ENCODE assay signal across 10 cellular contexts in the genomic region with DNA sequence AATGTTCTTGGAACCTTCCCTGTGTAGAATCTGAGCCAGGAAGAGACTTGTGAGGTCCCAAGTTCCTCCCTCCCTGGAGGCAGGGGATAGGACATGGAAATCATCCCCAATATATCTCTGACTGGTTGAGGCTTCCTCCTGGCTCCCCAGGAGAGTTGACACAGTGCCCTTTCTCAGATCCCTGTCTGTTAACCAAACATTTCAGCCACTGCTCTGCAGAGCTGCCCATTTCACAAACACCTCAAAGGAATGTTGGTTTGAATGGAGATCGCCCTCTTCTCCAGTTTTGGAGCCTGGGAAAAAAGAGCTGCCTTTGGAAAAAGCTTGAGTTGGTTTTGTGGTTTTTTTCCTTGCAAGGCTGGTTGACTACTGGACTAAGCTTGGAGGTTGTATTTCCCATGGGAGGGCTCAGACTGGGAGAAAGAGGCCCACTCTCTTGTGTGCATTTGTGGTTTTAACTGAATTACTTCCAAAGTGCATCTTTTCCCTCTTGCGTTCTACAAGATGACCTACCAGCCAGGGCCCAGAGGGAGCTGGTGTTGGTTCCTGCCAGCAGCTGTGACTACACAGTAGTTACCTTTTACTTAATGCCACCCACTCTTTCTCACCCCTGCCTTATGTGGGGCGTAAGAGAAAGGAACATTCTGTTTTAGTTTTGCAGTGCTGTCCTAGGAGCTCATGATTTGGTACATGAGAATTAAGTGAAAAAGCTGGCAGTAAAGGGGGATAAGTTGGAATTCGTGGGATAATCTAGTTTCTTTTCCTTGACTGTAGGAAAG. TPM values are rescaled to one million over a fixed set of nuclear protein-coding genes. Genes with fewer than 3 reads are reported as not detected.
DNase-seq lines count a peak whose midpoint lies in the region; ATAC-seq and TF ChIP-seq lines count a peak whose summit lies in the region.
"Had no signal": no experiment of that assay in that cellular context is flagged by ENCODE, and none has a peak within 500 bp of the region (broad histone marks: within the 10 kb centered on the region; RNA-seq: fewer than 3 reads in every experiment).

No MANE protein-coding gene starts in this region.

- peak; percentile 42 for ATAC-seq in activated CD4-positive, alpha-beta T cell treated with anti-CD3 and anti-CD28 coated beads for 36 hours
- peak; percentile 69 to 71 for ATAC-seq in stimulated activated naive B cell treated with anti-CD40 and anti-IgM and Interleukin-4, amounts not matched to agents 10 μg/mL and 1 μg/mL and 100 μg/mL, for 72 hours (replicated peaks)
- ATAC-seq: foreskin keratinocyte had no signal

- H3K9me3 Mint-ChIP-seq in activated CD4-positive, alpha-beta T cell treated with anti-CD3 and anti-CD28 coated beads for 36 hours (ENCODE audit: low read depth): no peaks in the 10 kb centered on the region
- H3K9me3 Mint-ChIP-seq in stimulated activated naive B cell treated with anti-CD40 and anti-IgM and Interleukin-4, amounts not matched to agents 10 μg/mL and 1 μg/mL and 100 μg/mL, for 72 hours: no peaks in the 10 kb centered on the region

- intact Hi-C loops in activated CD4-positive, alpha-beta T cell treated with anti-CD3 and anti-CD28 coated beads for 36 hours (cut with DNase I, micrococcal nuclease): no loop called here

- H3K4me3 ChIP-seq in fibroblast of villous mesenchyme (ENCODE audit: low read depth, low read length): no peak overlapping the region

- H3K27me3 Mint-ChIP-seq in activated CD4-positive, alpha-beta T cell treated with anti-CD3 and anti-CD28 coated beads for 36 hours: no peaks in the 10 kb centered on the region
- H3K27me3 Mint-ChIP-seq in stimulated activated naive B cell treated with anti-CD40 and anti-IgM and Interleukin-4, amounts not matched to agents 10 μg/mL and 1 μg/mL and 100 μg/mL, for 72 hours: no peaks in the 10 kb centered on the region

- peak; percentile 33 for DNase-seq in activated CD4-positive, alpha-beta T cell treated with anti-CD3 and anti-CD28 coated beads for 36 hours
- DNase-seq in activated CD4-positive, alpha-beta T cell treated with anti-CD3 and anti-CD28 coated beads for 4 hours: no peak
- DNase-seq in SK-MEL-5 (ENCODE audit: low read depth, low spot score): peak; percentile 1
- DNase-seq in fibroblast of villous mesenchyme (ENCODE audit: low read depth): peak; percentile 90
- no peak for DNase-seq in stimulated activated naive B cell treated with anti-CD40 and anti-IgM and Interleukin-4, amounts not matched to agents 10 μg/mL and 1 μg/mL and 100 μg/mL, for 72 hours
- DNase-seq in DMS114 treated with DMSO at 0.1 percent for 48 hours (lab: John Stamatoyannopoulos, UW; ENCODE audit: unreplicated experiment): no peak
- no peak for DNase-seq in activated gamma-delta T cell treated with Interleukin-2 at 50 U/mL for 16 hours
- DNase-seq in DMS79 treated with DMSO at 0.1 percent for 48 hours (lab: John Stamatoyannopoulos, UW): no peak
- DNase-seq: foreskin keratinocyte, NCI-H2029 had no signal

- POLR2A ChIA-PET in activated CD4-positive, alpha-beta T cell treated with anti-CD3 and anti-CD28 coated beads for 36 hours (lab: Charles Lee): no interaction called here

- no peak overlapping the region for H3K4me3 Mint-ChIP-seq in activated CD4-positive, alpha-beta T cell treated with anti-CD3 and anti-CD28 coated beads for 36 hours
- H3K4me3 Mint-ChIP-seq in stimulated activated naive B cell treated with anti-CD40 and anti-IgM and Interleukin-4, amounts not matched to agents 10 μg/mL and 1 μg/mL and 100 μg/mL, for 72 hours: no peak overlapping the region

- peaks cover 60% of the 10 kb centered on the region for H3K4me1 Mint-ChIP-seq in activated CD4-positive, alpha-beta T cell treated with anti-CD3 and anti-CD28 coated beads for 36 hours
- H3K4me1 Mint-ChIP-seq in stimulated activated naive B cell treated with anti-CD40 and anti-IgM and Interleukin-4, amounts not matched to agents 10 μg/mL and 1 μg/mL and 100 μg/mL, for 72 hours: peaks cover 35 to 63% of the 10 kb centered on the region in 2 donors

- peak overlapping the region; percentile 61 for H3K27ac Mint-ChIP-seq in activated CD4-positive, alpha-beta T cell treated with anti-CD3 and anti-CD28 coated beads for 36 hours
- no peak overlapping the region for H3K27ac Mint-ChIP-seq in stimulated activated naive B cell treated with anti-CD40 and anti-IgM and Interleukin-4, amounts not matched to agents 10 μg/mL and 1 μg/mL and 100 μg/mL, for 72 hours

- CTCF ChIA-PET in activated CD4-positive, alpha-beta T cell treated with anti-CD3 and anti-CD28 coated beads for 36 hours (lab: Charles Lee): interaction anchor here (0.6 to 1.8 kb wide), 10 partner anchors 8 to 279 kb away, joined by 3 to 7 read pairs (median 4); no protein-coding TSS in a partner anchor

- TF ChIP-seq CTCF in fibroblast of villous mesenchyme (IDR thresholded peaks at IDR 0.05; ENCODE audit: insufficient read depth, low read depth, low read length): no peak

- H3K36me3 Mint-ChIP-seq in activated CD4-positive, alpha-beta T cell treated with anti-CD3 and anti-CD28 coated beads for 36 hours (ENCODE audit: low read depth): peaks cover 62% of the 10 kb centered on the region
- peaks cover 52 to 63% of the 10 kb centered on the region in 2 donors for H3K36me3 Mint-ChIP-seq in stimulated activated naive B cell treated with anti-CD40 and anti-IgM and Interleukin-4, amounts not matched to agents 10 μg/mL and 1 μg/mL and 100 μg/mL, for 72 hours

- in situ Hi-C loops in SK-MEL-5 (cut with HindIII; ENCODE audit: low pct_unique_long_range_greater_than_20kb, low sequenced_read_pairs): no loop called here

RNA-seq across cellular contexts. Expression of a gene that starts 45.2 kb away (rescaled TPM):
- 10 to 100 TPM; 27.0 to 36.4 TPM for total RNA-seq in activated CD4-positive, alpha-beta T cell treated with anti-CD3 and anti-CD28 coated beads for 36 hours
- 17.6 and 21.5 TPM in 2 replicates for total RNA-seq in SK-MEL-5 (2014; rRNA removed; shearing (Covaris generic))
- polyA plus RNA-seq in SK-MEL-5 (2015; cell fraction: cytosol; rRNA removed): 23.9 and 24.0 TPM in 2 replicates
- 15.2 and 21.5 TPM in 2 replicates for polyA plus RNA-seq in SK-MEL-5 (2015; cell fraction: nucleus; rRNA removed)
- total RNA-seq in fibroblast of villous mesenchyme: 9.7 and 10.4 TPM in 2 replicates

Comparison
In these comparisons a context has a peak if more than half of its experiments do, and no peak if none do; other contexts are left out.
1. DNase-seq: peak in activated CD4-positive, alpha-beta T cell treated with anti-CD3 and anti-CD28 coated beads for 36 hours (single experiment), SK-MEL-5 (single experiment) and fibroblast of villous mesenchyme (single experiment); none in activated CD4-positive, alpha-beta T cell treated with anti-CD3 and anti-CD28 coated beads for 4 hours (0 of 2), stimulated activated naive B cell treated with anti-CD40 and anti-IgM and Interleukin-4, amounts not matched to agents 10 μg/mL and 1 μg/mL and 100 μg/mL, for 72 hours (single experiment), DMS114 treated with DMSO at 0.1 percent for 48 hours (single experiment), activated gamma-delta T cell treated with Interleukin-2 at 50 U/mL for 16 hours (single experiment) and DMS79 treated with DMSO at 0.1 percent for 48 hours (single experiment).